ENCODE assay signal across 17 cellular contexts in genomic region chr14:73996731-73997107, GRCh38.
"Had no signal": no experiment of that assay in that cellular context is flagged by ENCODE, and none has a peak within 500 bp of the region (broad histone marks: within the 10 kb centered on the region; RNA-seq: fewer than 3 reads in every experiment).

No MANE protein-coding gene starts in this region.

- H3K4me3 Mint-ChIP-seq: activated B cell treated with CpG ODN at 0.5 μM for 24 hours; activated CD4-positive, alpha-beta T cell treated with anti-CD3 and anti-CD28 coated beads, Interleukin-2, amount 10 ng/mL, durations not matched to agents 7 days and 5 days; effector memory CD8-positive, alpha-beta T cell; neural crest cell; stimulated activated memory B cell treated with anti-CD40 and anti-IgM and Interleukin-4, amounts not matched to agents 10 μg/mL and 1 μg/mL and 100 μg/mL, for 72 hours; T-helper 17 cell had no signal

- H3K27me3 Mint-ChIP-seq: activated B cell treated with CpG ODN at 0.5 μM for 24 hours; activated CD4-positive, alpha-beta T cell treated with anti-CD3 and anti-CD28 coated beads, Interleukin-2, amount 10 ng/mL, durations not matched to agents 7 days and 5 days; effector memory CD8-positive, alpha-beta T cell; stimulated activated memory B cell treated with anti-CD40 and anti-IgM and Interleukin-4, amounts not matched to agents 10 μg/mL and 1 μg/mL and 100 μg/mL, for 72 hours; T-helper 17 cell had no signal

- H3K4me1 Mint-ChIP-seq: activated B cell treated with CpG ODN at 0.5 μM for 24 hours; neural crest cell; stimulated activated memory B cell treated with anti-CD40 and anti-IgM and Interleukin-4, amounts not matched to agents 10 μg/mL and 1 μg/mL and 100 μg/mL, for 72 hours had no signal

- H3K27ac Mint-ChIP-seq: activated B cell treated with CpG ODN at 0.5 μM for 24 hours; activated CD4-positive, alpha-beta T cell treated with anti-CD3 and anti-CD28 coated beads, Interleukin-2, amount 10 ng/mL, durations not matched to agents 7 days and 5 days; activated T-helper 2 cell treated with anti-CD3 and anti-CD28 coated beads, Interferon-gamma antibody, Interleukin-2, Interleukin-4, amounts not matched to agents 10 μg/mL and 5 μg/mL and 100 μg/mL, durations not matched to agents 14 hours and 24 hours and 36 hours; effector memory CD8-positive, alpha-beta T cell; stimulated activated memory B cell treated with anti-CD40 and anti-IgM and Interleukin-4, amounts not matched to agents 10 μg/mL and 1 μg/mL and 100 μg/mL, for 72 hours had no signal

- H3K9me3 ChIP-seq: adrenal gland, ovary, upper lobe of right lung had no signal

- H3K36me3 ChIP-seq: adrenal gland, ovary had no signal

- H3K27ac ChIP-seq: adrenal gland, epithelial cell of prostate, ovary, upper lobe of right lung had no signal

- H3K4me3 ChIP-seq: adrenal gland, lung, ovary, upper lobe of right lung had no signal

- ATAC-seq: effector memory CD8-positive, alpha-beta T cell; stimulated activated memory B cell treated with anti-CD40 and anti-IgM and Interleukin-4, amounts not matched to agents 10 μg/mL and 1 μg/mL and 100 μg/mL, for 72 hours; T-helper 17 cell; upper lobe of right lung had no signal

- H3K4me1 ChIP-seq: upper lobe of right lung had no signal

- H3K27me3 ChIP-seq: adrenal gland, ovary, upper lobe of right lung had no signal

- H3K9me3 Mint-ChIP-seq: activated B cell treated with CpG ODN at 0.5 μM for 24 hours; activated CD4-positive, alpha-beta T cell treated with anti-CD3 and anti-CD28 coated beads, Interleukin-2, amount 10 ng/mL, durations not matched to agents 7 days and 5 days; activated T-helper 2 cell treated with anti-CD3 and anti-CD28 coated beads, Interferon-gamma antibody, Interleukin-2, Interleukin-4, amounts not matched to agents 10 μg/mL and 5 μg/mL and 100 μg/mL, durations not matched to agents 14 hours and 24 hours and 36 hours; effector memory CD8-positive, alpha-beta T cell; neural crest cell; stimulated activated memory B cell treated with anti-CD40 and anti-IgM and Interleukin-4, amounts not matched to agents 10 μg/mL and 1 μg/mL and 100 μg/mL, for 72 hours had no signal

- DNase-seq: activated B cell treated with CpG ODN at 0.5 μM for 24 hours; activated CD4-positive, alpha-beta T cell treated with anti-CD3 and anti-CD28 coated beads, Interleukin-2, amount 10 ng/mL, durations not matched to agents 7 days and 5 days; activated naive CD4-positive, alpha-beta T cell treated with anti-CD3 and anti-CD28 coated beads, Interleukin-2, amount 50 U/mL, for 16 hours; activated T-cell treated with anti-CD3 and anti-CD28 coated beads for 4 hours; adrenal gland; central memory CD4-positive, alpha-beta T cell; cortex of kidney; effector memory CD8-positive, alpha-beta T cell; ovary; stimulated activated CD4-positive, alpha-beta T cell treated with anti-CD3 and anti-CD28 coated beads, Interleukin-1b, Interleukin-23, amount 100 ng/mL, for 48 hours; T-helper 17 cell; upper lobe of right lung had no signal
